Comparison of ENCODE assay signal across 8 cellular contexts in genomic region chr4:55866973-55867574, GRCh38. TPM values are rescaled to one million over a fixed set of nuclear protein-coding genes. Genes with fewer than 3 reads are reported as not detected.
A peak's percentile ranks its signal among the peaks of the same experiment; 100 is the strongest.
DNase-seq lines count a peak whose midpoint lies in the region; ATAC-seq and TF ChIP-seq lines count a peak whose summit lies in the region.

No MANE protein-coding gene starts in this region.

- peaks cover 38% of the 10 kb centered on the region for H3K36me3 Mint-ChIP-seq in activated CD8-positive, alpha-beta T cell treated with anti-CD3 and anti-CD28 coated beads, Interleukin-2, amount 10 ng/mL, durations not matched to agents 7 days and 5 days (ENCODE audit: low read depth)
- H3K36me3 Mint-ChIP-seq in glutamatergic neuron (ENCODE audit: unreplicated experiment), result peaks cover 4% of the 10 kb centered on the region

- H3K4me1 Mint-ChIP-seq in activated CD8-positive, alpha-beta T cell treated with anti-CD3 and anti-CD28 coated beads, Interleukin-2, amount 10 ng/mL, durations not matched to agents 7 days and 5 days (ENCODE audit: low read depth), result peaks cover 22% of the 10 kb centered on the region
- peaks cover 7% of the 10 kb centered on the region for H3K4me1 Mint-ChIP-seq in glutamatergic neuron (ENCODE audit: low read depth, unreplicated experiment)

- H3K4me3 Mint-ChIP-seq in activated CD8-positive, alpha-beta T cell treated with anti-CD3 and anti-CD28 coated beads, Interleukin-2, amount 10 ng/mL, durations not matched to agents 7 days and 5 days, result no peak overlapping the region
- no peak overlapping the region for H3K4me3 Mint-ChIP-seq in glutamatergic neuron (ENCODE audit: unreplicated experiment)

- peak; percentile 34 for DNase-seq in DMS53 treated with DMSO at 0.1 percent for 48 hours (lab: John Stamatoyannopoulos, UW; ENCODE audit: unreplicated experiment)
- peak; percentile 39 for DNase-seq in NCI-H2227 (lab: John Stamatoyannopoulos, UW; ENCODE audit: unreplicated experiment)
- DNase-seq in activated CD8-positive, alpha-beta T cell treated with anti-CD3 and anti-CD28 coated beads, Interleukin-2, amount 10 ng/mL, durations not matched to agents 7 days and 5 days, result peak; percentile 31
- DNase-seq in glutamatergic neuron, result no peak
- peak; percentile 14 for DNase-seq in putamen (ENCODE audit: low spot score)
- no peak for DNase-seq in activated CD8-positive, alpha-beta memory T cell treated with anti-CD3 and anti-CD28 coated beads for 24 hours

- no peaks in the 10 kb centered on the region for H3K27me3 Mint-ChIP-seq in activated CD8-positive, alpha-beta T cell treated with anti-CD3 and anti-CD28 coated beads, Interleukin-2, amount 10 ng/mL, durations not matched to agents 7 days and 5 days (ENCODE audit: low read depth)
- H3K27me3 Mint-ChIP-seq in glutamatergic neuron (ENCODE audit: unreplicated experiment), result peaks cover 1% of the 10 kb centered on the region

- CTCF ChIA-PET in activated CD8-positive, alpha-beta T cell treated with anti-CD3 and anti-CD28 coated beads, Interleukin-2, amount 10 ng/mL, durations not matched to agents 7 days and 5 days (lab: Charles Lee), result interaction anchor here (0.7 to 2.4 kb wide), 15 partner anchors 8 to 521 kb away, joined by 3 to 12 read pairs (median 4); partner anchors contain the start of genes CEP135, EXOC1 and SRD5A3

- peak; percentile 90 for TF ChIP-seq CTCF in glutamatergic neuron (IDR thresholded peaks at IDR 0.05; ENCODE audit: partially characterized antibody, unreplicated experiment)

- H3K9me3 Mint-ChIP-seq in activated CD8-positive, alpha-beta T cell treated with anti-CD3 and anti-CD28 coated beads, Interleukin-2, amount 10 ng/mL, durations not matched to agents 7 days and 5 days (ENCODE audit: insufficient read depth), result no peaks in the 10 kb centered on the region
- H3K9me3 Mint-ChIP-seq in glutamatergic neuron (ENCODE audit: unreplicated experiment), result peaks cover 3% of the 10 kb centered on the region

- peak; percentile 80 for ATAC-seq in GM19328 (IDR thresholded peaks at IDR 0.05; ENCODE audit: unreplicated experiment)
- peak; percentile 87 for ATAC-seq in HG03159 (IDR thresholded peaks at IDR 0.05; ENCODE audit: unreplicated experiment)
- ATAC-seq in activated CD8-positive, alpha-beta T cell treated with anti-CD3 and anti-CD28 coated beads, Interleukin-2, amount 10 ng/mL, durations not matched to agents 7 days and 5 days, result peak; percentile 93

- POLR2A ChIA-PET in activated CD8-positive, alpha-beta T cell treated with anti-CD3 and anti-CD28 coated beads, Interleukin-2, amount 10 ng/mL, durations not matched to agents 7 days and 5 days (lab: Charles Lee), result interaction anchor here (1.5 kb wide), 1 partner anchor 13 kb away, joined by 4 read pairs; the partner anchor contains the start of gene EXOC1

- no peak overlapping the region for H3K27ac Mint-ChIP-seq in activated CD8-positive, alpha-beta T cell treated with anti-CD3 and anti-CD28 coated beads, Interleukin-2, amount 10 ng/mL, durations not matched to agents 7 days and 5 days
- peak overlapping the region; percentile 34 for H3K27ac Mint-ChIP-seq in glutamatergic neuron (ENCODE audit: unreplicated experiment)

RNA-seq across cellular contexts. Expression of gene EXOC1, which starts 13.6 kb away (rescaled TPM):
- total RNA-seq in activated CD8-positive, alpha-beta T cell treated with anti-CD3 and anti-CD28 coated beads, Interleukin-2, amount 10 ng/mL, durations not matched to agents 7 days and 5 days, result 10 to 100 TPM; 22.8 to 23.3 TPM
- 102 TPM for total RNA-seq in glutamatergic neuron (ENCODE audit: unreplicated experiment)

RNA-seq across cellular contexts. Expression of gene EXOC1L, which starts 47.5 kb away (rescaled TPM):
- not detected for total RNA-seq in activated CD8-positive, alpha-beta T cell treated with anti-CD3 and anti-CD28 coated beads, Interleukin-2, amount 10 ng/mL, durations not matched to agents 7 days and 5 days
- 0.83 TPM for total RNA-seq in glutamatergic neuron (ENCODE audit: unreplicated experiment)

Comparison
In these comparisons a context has a peak if more than half of its experiments do, and no peak if none do; other contexts are left out.
1. DNase-seq: peak in DMS53 treated with DMSO at 0.1 percent for 48 hours (single experiment), NCI-H2227 (single experiment), activated CD8-positive, alpha-beta T cell treated with anti-CD3 and anti-CD28 coated beads, Interleukin-2, amount 10 ng/mL, durations not matched to agents 7 days and 5 days (single experiment) and putamen (single experiment); none in glutamatergic neuron (single experiment) and activated CD8-positive, alpha-beta memory T cell treated with anti-CD3 and anti-CD28 coated beads for 24 hours (single experiment).
2. Peak in every context shown above with its lines, with median percentiles within 50 percentile points of each other: ATAC-seq.